1 cellular context compared by ENCODE assay signal in the genomic region with DNA sequence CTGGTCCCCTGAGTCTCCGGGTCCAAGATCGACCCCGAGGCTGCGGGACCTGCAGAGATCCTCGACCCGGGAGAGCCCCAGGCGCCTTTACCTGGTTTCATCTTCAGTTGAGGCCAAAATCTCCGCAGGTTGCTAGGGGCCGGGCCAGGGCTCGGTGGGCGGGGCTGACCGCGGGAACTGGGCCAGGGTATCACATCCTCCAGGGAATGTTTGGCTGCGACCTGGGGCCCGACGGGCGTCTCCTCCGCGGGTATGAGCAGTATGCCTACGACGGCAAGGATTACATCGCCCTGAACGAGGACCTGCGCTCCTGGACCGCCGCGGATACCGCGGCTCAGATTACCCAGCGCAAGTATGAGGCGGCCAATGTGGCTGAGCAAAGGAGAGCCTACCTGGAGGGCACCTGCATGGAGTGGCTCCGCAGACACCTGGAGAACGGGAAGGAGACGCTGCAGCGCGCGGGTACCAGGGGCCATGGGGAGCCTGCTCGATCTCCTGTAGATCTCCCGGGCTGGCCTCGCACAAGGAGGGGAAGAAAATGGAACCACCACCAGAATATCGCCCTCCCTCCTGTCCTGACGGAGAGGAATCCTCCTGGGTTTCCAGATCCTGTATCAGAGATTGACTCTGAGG.
TF ChIP-seq lines count a peak whose summit lies in the region.

No MANE protein-coding gene starts in this region.

TF ChIP-seq in GM12878, 131 proteins besides CTCF, POLR2A, EP300 and RAD21 (continued from another document):
- no peak for TF ChIP-seq ZZZ3 (IDR thresholded peaks at IDR 0.05; ENCODE audit: control insufficient read depth, insufficient read length, low read depth)
- TF ChIP-seq, protein P1, sequence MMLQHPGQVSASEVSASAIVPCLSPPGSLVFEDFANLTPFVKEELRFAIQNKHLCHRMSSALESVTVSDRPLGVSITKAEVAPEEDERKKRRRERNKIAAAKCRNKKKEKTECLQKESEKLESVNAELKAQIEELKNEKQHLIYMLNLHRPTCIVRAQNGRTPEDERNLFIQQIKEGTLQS (IDR thresholded peaks at IDR 0.05; ENCODE audit: borderline replicate concordance, extremely low read depth, low read depth, low read length), result no peak
